8 cellular contexts compared by ENCODE assay signal in the genomic region with DNA sequence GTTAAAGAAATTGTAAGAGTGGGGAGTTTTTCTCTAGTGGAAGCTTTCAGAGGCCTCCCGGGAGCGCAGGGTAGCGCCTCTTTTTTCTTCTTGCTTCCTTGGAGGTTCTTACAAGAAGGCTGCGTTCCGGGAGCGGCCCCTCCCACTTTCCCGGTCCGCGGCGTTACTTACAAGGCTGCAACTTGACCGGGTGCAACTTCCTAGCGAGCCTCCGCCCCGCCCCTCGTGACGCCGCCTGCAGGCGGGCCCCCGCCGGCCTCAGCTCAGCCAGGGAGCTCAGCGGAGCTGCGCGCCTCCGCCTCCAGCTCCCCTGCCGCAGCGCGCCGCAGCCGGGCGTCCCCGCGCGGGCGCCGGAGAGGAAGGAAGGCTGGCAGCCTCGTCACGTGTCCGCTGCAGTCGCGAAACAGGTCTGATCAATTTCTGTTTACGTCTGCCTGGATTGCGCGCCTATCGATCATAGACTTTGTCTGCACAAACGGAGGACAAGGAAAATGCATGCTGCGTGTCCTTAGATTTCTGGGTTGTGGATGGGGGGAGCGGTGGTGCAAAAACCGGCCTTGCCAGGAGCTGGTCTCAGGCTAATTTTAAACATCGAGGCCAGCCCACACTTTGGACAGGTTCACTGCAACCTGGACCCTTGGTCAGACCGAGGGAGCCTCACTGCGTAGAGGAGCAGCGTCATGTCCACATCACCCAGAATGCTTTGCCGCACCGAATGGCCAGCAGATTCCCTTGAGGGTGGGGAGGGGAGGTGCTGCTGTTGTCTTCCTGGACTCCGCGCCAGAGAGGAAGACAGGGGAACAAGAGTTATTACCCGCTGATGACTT. TPM values are rescaled to one million over a fixed set of nuclear protein-coding genes. Genes with fewer than 3 reads are reported as not detected.
A peak's percentile ranks its signal among the peaks of the same experiment; 100 is the strongest.
DNase-seq lines count a peak whose midpoint lies in the region; ATAC-seq and TF ChIP-seq lines count a peak whose summit lies in the region.

A gene with protein sequence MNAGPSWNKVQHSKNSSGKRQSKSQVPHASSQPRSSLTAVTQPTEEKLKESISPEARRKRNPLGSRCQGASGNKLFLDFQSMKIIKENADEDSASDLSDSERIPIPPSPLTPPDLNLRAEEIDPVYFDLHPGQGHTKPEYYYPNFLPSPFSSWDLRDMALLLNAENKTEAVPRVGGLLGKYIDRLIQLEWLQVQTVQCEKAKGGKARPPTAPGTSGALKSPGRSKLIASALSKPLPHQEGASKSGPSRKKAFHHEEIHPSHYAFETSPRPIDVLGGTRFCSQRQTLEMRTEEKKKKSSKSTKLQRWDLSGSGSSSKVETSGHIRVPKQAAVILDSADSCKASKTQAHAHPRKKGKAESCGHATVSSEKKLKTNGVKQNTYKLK (plus strand): TSS at position 261 of the 827 bp plus-strand sequence. CDS start 3,555 bp downstream, outside the sequence.
A gene with protein sequence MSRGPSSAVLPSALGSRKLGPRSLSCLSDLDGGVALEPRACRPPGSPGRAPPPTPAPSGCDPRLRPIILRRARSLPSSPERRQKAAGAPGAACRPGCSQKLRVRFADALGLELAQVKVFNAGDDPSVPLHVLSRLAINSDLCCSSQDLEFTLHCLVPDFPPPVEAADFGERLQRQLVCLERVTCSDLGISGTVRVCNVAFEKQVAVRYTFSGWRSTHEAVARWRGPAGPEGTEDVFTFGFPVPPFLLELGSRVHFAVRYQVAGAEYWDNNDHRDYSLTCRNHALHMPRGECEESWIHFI (minus strand): TSS at position 177 of the 827 bp plus-strand sequence. CDS start 374 bp downstream, outside the sequence.

- peak within 1 kb of the TSS; percentile 84 for H3K9ac ChIP-seq in IMR-90 (ENCODE audit: low read depth, low read length)
- peak within 1 kb of the TSS; percentile 67 for H3K9ac ChIP-seq in muscle layer of colon (ENCODE audit: low read length)

- peak within 1 kb of the TSS; percentile 92 for H3K23ac ChIP-seq in IMR-90 (ENCODE audit: low read depth, low read length)

- peak within 1 kb of the TSS; percentile 85 for H2AK5ac ChIP-seq in IMR-90 (ENCODE audit: low read depth, low read length)

- TF ChIP-seq POLR2A in IMR-90 (IDR thresholded peaks at IDR 0.05; ENCODE audit: low read depth, low read length), result peak; percentile 63
- TF ChIP-seq POLR2A in erythroblast (IDR thresholded peaks at IDR 0.05; ENCODE audit: low read length), result peak; percentile 82

- in situ Hi-C loops in IMR-90 (cut with MboI; ENCODE audit: low sequenced_read_pairs), result no loop called here

- H3K27ac ChIP-seq in IMR-90 (ENCODE audit: insufficient read depth, low read length) (peak within 1 kb of the TSS; percentile 83), muscle layer of colon (ENCODE audit: low read depth, low read length) (peak within 1 kb of the TSS; percentile 100)

- TF ChIP-seq CTCF in IMR-90 (conservative IDR thresholded peaks at IDR 0.05; ENCODE audit: low read depth, low read length), result peak; percentile 12; the same call in 1 of the 2 replicates

- POLR2A ChIA-PET in IMR-90 (lab: Charles Lee; ENCODE audit: unreplicated experiment), result interaction anchor here (0.5 to 0.6 kb wide), 2 partner anchors 54 to 1418 kb away, joined by 3 read pairs; no protein-coding TSS in a partner anchor

- H2BK120ac ChIP-seq in IMR-90 (ENCODE audit: low read depth, low read length), result peak within 1 kb of the TSS; percentile 73

- CTCF ChIA-PET in IMR-90 (lab: Yijun Ruan, JAX), result interaction anchor here (0.5 to 2.6 kb wide), 5 partner anchors 10 to 252 kb away, joined by 3 to 7 read pairs (median 3); no protein-coding TSS in a partner anchor

- peak within 1 kb of the TSS; percentile 85 for H3K18ac ChIP-seq in IMR-90 (ENCODE audit: low read depth, low read length)

- no peaks in the 10 kb centered on the region for H3K27me3 ChIP-seq in IMR-90 (ENCODE audit: control insufficient read depth, insufficient read depth, low read length)
- H3K27me3 ChIP-seq in muscle layer of colon (ENCODE audit: control insufficient read depth in 1 of 2, insufficient read depth in 2 of 2, low read length in 2 of 2), result no peaks in the 10 kb centered on the region

- 0 out of 2 replicates have a peak, but pooled peaks have one; percentile 1 for TF ChIP-seq RAD21 in IMR-90 (IDR thresholded peaks at IDR 0.05; ENCODE audit: low read length)

- H3K4me3 ChIP-seq in IMR-90 (ENCODE audit: insufficient read depth, low read depth, low read length), result peak within 1 kb of the TSS; percentile 75
- H3K4me3 ChIP-seq in muscle layer of colon (ENCODE audit: low read depth in 1 of 2, low read length in 2 of 2), result peak within 1 kb of the TSS; percentile 61 to 72

- BruUV-seq in IMR-90 (replicated peaks; lab: Mats Ljungman, UMichigan), result no TSS peak

- H4K20me1 ChIP-seq in IMR-90 (ENCODE audit: insufficient read depth, low read length), result peaks cover 13% of the 10 kb centered on the region

- no peaks in the 10 kb centered on the region for H3K9me1 ChIP-seq in IMR-90 (ENCODE audit: insufficient read depth, low read length)

- peak within 1 kb of the TSS; percentile 1; the same call in 1 of the 2 replicates for H2BK20ac ChIP-seq in IMR-90 (ENCODE audit: low read depth, low read length)

- peaks cover 61% of the 10 kb centered on the region for H3K36me3 Mint-ChIP-seq in activated T-cell treated with anti-CD3 and anti-CD28 coated beads, Interleukin-2, amount 50 U/mL, for 24 hours (ENCODE audit: low read depth)

- ATAC-seq in GM21529 (IDR thresholded peaks at IDR 0.05; ENCODE audit: unreplicated experiment) (peak; percentile 90), IMR-90 (ENCODE audit: low read depth) (peak; percentile 97)

- no peaks in the 10 kb centered on the region for H3K9me3 ChIP-seq in IMR-90 (ENCODE audit: control insufficient read depth, insufficient read depth, low read length)
- H3K9me3 ChIP-seq in muscle layer of colon (ENCODE audit: low read length), result no peaks in the 10 kb centered on the region

- H3K14ac ChIP-seq in IMR-90 (replicated peaks; ENCODE audit: low read depth, low read length), result peak within 1 kb of the TSS; percentile 96

- 0% methylated on average over 36 of the region's 57 CpGs; no CpG with 5 or more reads in 1 of the 2 experiments for WGBS in IMR-90 (ENCODE audit: extremely low coverage in 2 of 2, insufficient read length in 1 of 2), 2 experiments

- peak within 1 kb of the TSS; percentile 88 for H3K4me3 Mint-ChIP-seq in activated T-cell treated with anti-CD3 and anti-CD28 coated beads, Interleukin-2, amount 50 U/mL, for 24 hours

- peak within 1 kb of the TSS; percentile 92 for H3K27ac Mint-ChIP-seq in activated T-cell treated with anti-CD3 and anti-CD28 coated beads, Interleukin-2, amount 50 U/mL, for 24 hours

- DNase-seq in DMS153 (lab: John Stamatoyannopoulos, UW) (peak; percentile 88), IMR-90 (peak; percentile 96), OCI-M2 (lab: John Stamatoyannopoulos, UW; ENCODE audit: unreplicated experiment) (peak; percentile 81), erythroblast (lab: John Stamatoyannopoulos, UW) (peak; percentile 91 to 95)
- DNase-seq in activated T-cell treated with anti-CD3 and anti-CD28 coated beads, Interleukin-2, amount 50 U/mL, for 24 hours, result peak; percentile 93
- DNase-seq in stimulated activated CD8-positive, alpha-beta memory T cell treated with anti-CD3 and anti-CD28 coated beads, Interleukin-7, amount 100 ng/mL, for 1 hour (ENCODE audit: low read depth in 2 of 2), result peak; percentile 73 to 82

- H3K4me1 ChIP-seq in IMR-90 (ENCODE audit: control insufficient read depth, insufficient read depth, low read length) (peaks cover 10% of the 10 kb centered on the region), muscle layer of colon (ENCODE audit: insufficient read depth, low read length) (peaks cover 58% of the 10 kb centered on the region)

- H3K4ac ChIP-seq in IMR-90 (ENCODE audit: low read depth, low read length), result peak within 1 kb of the TSS; percentile 95

- dilution Hi-C loops in IMR-90 (cut with HindIII; ENCODE audit: low sequenced_read_pairs, unreplicated experiment), result no loop called here

- no peaks in the 10 kb centered on the region for H3K27me3 Mint-ChIP-seq in activated T-cell treated with anti-CD3 and anti-CD28 coated beads, Interleukin-2, amount 50 U/mL, for 24 hours

- peak within 1 kb of the TSS; percentile 80 for H2AK9ac ChIP-seq in IMR-90 (replicated peaks; ENCODE audit: low read depth, low read length, poor library complexity)

- intact Hi-C loops in IMR-90 (cut with micrococcal nuclease), result loop anchor here (10.0 kb wide), 2 partner anchors 366 to 1244 kb away; no protein-coding TSS in a partner anchor

- peak within 1 kb of the TSS; percentile 80 to 86 for H4K8ac ChIP-seq in IMR-90 (ENCODE audit: low read depth in 2 of 2, low read length in 2 of 2)

- H3K9me3 Mint-ChIP-seq in activated T-cell treated with anti-CD3 and anti-CD28 coated beads, Interleukin-2, amount 50 U/mL, for 24 hours, result peaks cover 2% of the 10 kb centered on the region

- peak within 1 kb of the TSS; percentile 88 for H3K4me2 ChIP-seq in IMR-90 (ENCODE audit: low read depth, low read length)

- H2BK15ac ChIP-seq in IMR-90 (ENCODE audit: low read depth, low read length), result peak within 1 kb of the TSS; percentile 63; the same call in 2 of the 3 replicates

- H2BK5ac ChIP-seq in IMR-90 (ENCODE audit: low read depth, low read length, poor library complexity, severe bottlenecking), result peak within 1 kb of the TSS; percentile 84

- H3K36me3 ChIP-seq in IMR-90 (ENCODE audit: control insufficient read depth, insufficient read depth, low read length), result peaks cover 11% of the 10 kb centered on the region
- H3K36me3 ChIP-seq in muscle layer of colon (ENCODE audit: insufficient read depth, low read length), result peaks cover 30% of the 10 kb centered on the region

- H4K5ac ChIP-seq in IMR-90 (ENCODE audit: low read depth, low read length), result peak within 1 kb of the TSS; percentile 60

- peak within 1 kb of the TSS; percentile 89 for H4K91ac ChIP-seq in IMR-90 (ENCODE audit: insufficient read depth, low read depth, low read length)

- peaks cover 52% of the 10 kb centered on the region for H3K4me1 Mint-ChIP-seq in activated T-cell treated with anti-CD3 and anti-CD28 coated beads, Interleukin-2, amount 50 U/mL, for 24 hours (ENCODE audit: low read depth)

- peak within 1 kb of the TSS; percentile 95 for H2AFZ ChIP-seq in IMR-90 (replicated peaks; ENCODE audit: low read length, poor library complexity)

- peak within 1 kb of the TSS; percentile 94 for H3K56ac ChIP-seq in IMR-90 (ENCODE audit: extremely low read depth, insufficient read depth, low read length)

- peaks cover 10 to 16% of the 10 kb centered on the region in 2 experiments for H3K79me1 ChIP-seq in IMR-90 (ENCODE audit: low read depth in 1 of 2, low read length in 2 of 2)

TF ChIP-seq in IMR-90, 13 proteins besides CTCF, POLR2A, EP300 and RAD21 (continues in another document):
- no peak for TF ChIP-seq FOS (IDR thresholded peaks at IDR 0.05; ENCODE audit: low read depth, low read length)
- TF ChIP-seq SMC3 (IDR thresholded peaks at IDR 0.05; ENCODE audit: low read depth, low read length), result no peak

RNA-seq across cellular contexts. Expression of the first gene that starts in this region (rescaled TPM):
- total RNA-seq in IMR-90 (2012; rRNA removed), result 3.0 and 3.9 TPM in 2 replicates
- polyA plus RNA-seq in IMR-90 (2012; rRNA removed), result 3.3 and 3.9 TPM in 2 replicates
- polyA plus RNA-seq in IMR-90 (2012; cell fraction: cytosol; rRNA removed), result 0.86 and 1.9 TPM in 2 replicates
- polyA plus RNA-seq in IMR-90 (2012; cell fraction: nucleus; rRNA removed; ENCODE audit: low replicate concordance), result 1.1 and 5.9 TPM in 2 replicates

RNA-seq across cellular contexts. Expression of the second gene that starts in this region (rescaled TPM):
- total RNA-seq in IMR-90 (2012; rRNA removed), result 2.7 and 4.7 TPM in 2 replicates
- polyA plus RNA-seq in IMR-90 (2012; rRNA removed), result 1.6 and 1.7 TPM in 2 replicates
- 0.57 and 1.7 TPM in 2 replicates for polyA plus RNA-seq in IMR-90 (2012; cell fraction: cytosol; rRNA removed)
- polyA plus RNA-seq in IMR-90 (2012; cell fraction: nucleus; rRNA removed; ENCODE audit: low replicate concordance), result 1.1 and 1.7 TPM in 2 replicates

Comparison
In these comparisons a context has a peak if more than half of its experiments do, and no peak if none do; other contexts are left out.
1. Peak in every context shown above with its lines: DNase-seq, ATAC-seq, H3K4me3 ChIP-seq and H3K27ac ChIP-seq.